ENCODE assay signal across 8 cellular contexts in the genomic region with DNA sequence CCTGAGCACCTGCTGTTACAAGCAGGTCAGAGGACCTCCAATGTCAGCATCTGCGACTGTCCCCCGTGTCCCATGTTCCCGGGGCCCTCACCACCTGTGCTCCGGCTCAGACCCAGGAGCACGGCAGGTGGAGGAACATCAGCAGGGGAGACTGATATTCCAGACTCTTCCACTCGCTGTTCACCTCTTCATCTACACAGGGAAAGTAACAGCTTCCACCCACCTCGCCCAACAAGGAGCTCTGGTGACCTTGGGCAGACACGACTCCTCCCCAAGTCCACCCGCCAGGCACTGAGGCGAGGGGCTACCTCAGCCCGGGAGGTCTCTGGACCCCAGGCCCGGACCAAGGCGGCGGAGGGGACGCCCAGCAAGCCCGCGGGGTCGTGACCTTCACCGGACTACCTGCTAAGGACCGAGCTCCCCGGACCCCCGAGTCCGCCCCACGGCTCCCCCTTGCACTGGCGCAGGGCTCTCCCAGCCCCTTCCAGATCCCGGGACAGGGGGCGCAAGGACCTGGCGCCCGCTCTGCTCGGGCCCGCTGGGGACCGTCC.
DNase-seq lines count a peak whose midpoint lies in the region; ATAC-seq and TF ChIP-seq lines count a peak whose summit lies in the region.
"Not testable (repeated sequence)": the region's sequence is repeated elsewhere in the genome, so short reads cannot be mapped to it uniquely, and the experiment has no call there.

No MANE protein-coding gene starts in this region.

- WGBS in transverse colon (ENCODE audit: low coverage in 1 of 2), 2 donors, result 38% methylated on average over 17 of the region's 32 CpGs; no CpG with 5 or more reads in 1 of the 2 donors

- not testable (repeated sequence) for H3K27ac ChIP-seq in effector memory CD4-positive, alpha-beta T cell (ENCODE audit: insufficient read depth, low read length, poor library complexity, severe bottlenecking); iPS-20b (ENCODE audit: low read length)
- H3K27ac ChIP-seq in transverse colon, result peak overlapping the region; percentile 47 to 72 (median 63)

- DNase-seq in GM12865 (ENCODE audit: low read depth); Jurkat, Clone E6-1 (ENCODE audit: low read depth, low spot score); activated CD8-positive, alpha-beta T cell treated with anti-CD3 and anti-CD28 coated beads for 36 hours; effector memory CD4-positive, alpha-beta T cell; omental fat pad (ENCODE audit: low spot score); transverse colon: not testable (repeated sequence)
- DNase-seq in HAP-1 (ENCODE audit: low spot score in 2 of 2), result peak; percentile 9 to 27

- H3K9ac ChIP-seq in iPS-20b (ENCODE audit: low read depth, low read length), result peak overlapping the region; percentile 79

- not testable (repeated sequence) for H3K9me3 Mint-ChIP-seq in activated CD8-positive, alpha-beta T cell treated with anti-CD3 and anti-CD28 coated beads for 36 hours

- peak overlapping the region; percentile 80 for H3K4me3 Mint-ChIP-seq in activated CD8-positive, alpha-beta T cell treated with anti-CD3 and anti-CD28 coated beads for 36 hours

- TF ChIP-seq EP300 in transverse colon (IDR thresholded peaks at IDR 0.05; ENCODE audit: low read depth), result not testable (repeated sequence)

- H3K27me3 ChIP-seq in HAP-1 (ENCODE audit: low read depth); effector memory CD4-positive, alpha-beta T cell (replicated peaks; ENCODE audit: control insufficient read depth, insufficient read depth, low read length, poor library complexity, severe bottlenecking); iPS-20b (ENCODE audit: insufficient read depth, low read length); transverse colon: not testable (repeated sequence)

- H3K27ac Mint-ChIP-seq in activated CD8-positive, alpha-beta T cell treated with anti-CD3 and anti-CD28 coated beads for 36 hours, result peak overlapping the region; percentile 78

- H3K4me3 ChIP-seq in GM12865 (ENCODE audit: low read depth, low read length) (peak overlapping the region; percentile 82), HAP-1 (peak overlapping the region; percentile 73), iPS-20b (ENCODE audit: low read length) (peak overlapping the region; percentile 83), transverse colon (peak overlapping the region; percentile 42 to 60 (median 52))
- peak overlapping the region; percentile 78 for H3K4me3 ChIP-seq in Jurkat, Clone E6-1 (ENCODE audit: low read length)
- peak overlapping the region; percentile 49 for H3K4me3 ChIP-seq in effector memory CD4-positive, alpha-beta T cell (ENCODE audit: insufficient read depth, low read depth, low read length, poor library complexity, severe bottlenecking)

- TF ChIP-seq POLR2A in transverse colon (IDR thresholded peaks at IDR 0.05), result not testable (repeated sequence)

- ATAC-seq in activated CD8-positive, alpha-beta T cell treated with anti-CD3 and anti-CD28 coated beads for 36 hours, result not testable (repeated sequence)
- peak; percentile 22 for ATAC-seq in omental fat pad (ENCODE audit: low FRiP score)

- H3K4me1 ChIP-seq in HAP-1, result peaks cover 17% of the 10 kb centered on the region
- not testable (repeated sequence) for H3K4me1 ChIP-seq in effector memory CD4-positive, alpha-beta T cell (ENCODE audit: control insufficient read depth, insufficient read depth, low read length, poor library complexity, severe bottlenecking); iPS-20b (ENCODE audit: insufficient read depth, low read length)
- H3K4me1 ChIP-seq in transverse colon, result peaks cover 0 to 10% (median 3%) of the 10 kb centered on the region in 4 donors

- TF ChIP-seq CTCF in GM12865 (IDR thresholded peaks at IDR 0.05; ENCODE audit: insufficient read depth, low read depth, low read length, missing control alignments); activated CD8-positive, alpha-beta T cell treated with anti-CD3 and anti-CD28 coated beads for 36 hours (IDR thresholded peaks at IDR 0.05); omental fat pad (IDR thresholded peaks at IDR 0.05); transverse colon (IDR thresholded peaks at IDR 0.05): not testable (repeated sequence)

- H3K4me1 Mint-ChIP-seq in activated CD8-positive, alpha-beta T cell treated with anti-CD3 and anti-CD28 coated beads for 36 hours (ENCODE audit: low read depth), result peaks cover 18% of the 10 kb centered on the region

- not testable (repeated sequence) for H3K9me3 ChIP-seq in HAP-1; effector memory CD4-positive, alpha-beta T cell (ENCODE audit: control insufficient read depth, low read length); iPS-20b (ENCODE audit: insufficient read depth, low read depth, low read length); transverse colon

- POLR2A ChIA-PET in activated CD8-positive, alpha-beta T cell treated with anti-CD3 and anti-CD28 coated beads for 36 hours (lab: Charles Lee), result interaction anchor here (0.7 to 1.6 kb wide), 2 partner anchors 36 to 58 kb away, joined by 3 to 4 read pairs; no protein-coding TSS in a partner anchor

- H3K36me3 ChIP-seq in HAP-1 (replicated peaks), result peaks cover 24% of the 10 kb centered on the region
- not testable (repeated sequence) for H3K36me3 ChIP-seq in effector memory CD4-positive, alpha-beta T cell (ENCODE audit: control insufficient read depth, insufficient read depth, low read length); transverse colon
- peaks cover 27% of the 10 kb centered on the region for H3K36me3 ChIP-seq in iPS-20b (ENCODE audit: insufficient read depth, low read depth, low read length)

- not testable (repeated sequence) for H3K36me3 Mint-ChIP-seq in activated CD8-positive, alpha-beta T cell treated with anti-CD3 and anti-CD28 coated beads for 36 hours (ENCODE audit: low read depth)

- in situ Hi-C loops in HAP-1 (cut with MboI; ENCODE audit: low sequenced_read_pairs); transverse colon (cut with MboI; ENCODE audit: low pct_ligation_motif_present in 1 of 4, low pct_unique_long_range_greater_than_20kb in 1 of 4, low sequenced_read_pairs in 3 of 4): not testable (repeated sequence)

- intact Hi-C loops in activated CD8-positive, alpha-beta T cell treated with anti-CD3 and anti-CD28 coated beads for 36 hours (cut with micrococcal nuclease), result loop anchor here (5.0 kb wide), 1 partner anchor 48 kb away; no protein-coding TSS in a partner anchor
- intact Hi-C loops in transverse colon (cut with DNase I; ENCODE audit: low total_unique reads), result not testable (repeated sequence)

- not testable (repeated sequence) for H3K27me3 Mint-ChIP-seq in activated CD8-positive, alpha-beta T cell treated with anti-CD3 and anti-CD28 coated beads for 36 hours

- CTCF ChIA-PET in activated CD8-positive, alpha-beta T cell treated with anti-CD3 and anti-CD28 coated beads for 36 hours (lab: Charles Lee), result interaction anchor here (0.9 to 1.9 kb wide), 8 partner anchors 9 to 209 kb away, joined by 3 to 5 read pairs (median 3); partner anchors contain the start of gene LPCAT1
